In the genomic region with DNA sequence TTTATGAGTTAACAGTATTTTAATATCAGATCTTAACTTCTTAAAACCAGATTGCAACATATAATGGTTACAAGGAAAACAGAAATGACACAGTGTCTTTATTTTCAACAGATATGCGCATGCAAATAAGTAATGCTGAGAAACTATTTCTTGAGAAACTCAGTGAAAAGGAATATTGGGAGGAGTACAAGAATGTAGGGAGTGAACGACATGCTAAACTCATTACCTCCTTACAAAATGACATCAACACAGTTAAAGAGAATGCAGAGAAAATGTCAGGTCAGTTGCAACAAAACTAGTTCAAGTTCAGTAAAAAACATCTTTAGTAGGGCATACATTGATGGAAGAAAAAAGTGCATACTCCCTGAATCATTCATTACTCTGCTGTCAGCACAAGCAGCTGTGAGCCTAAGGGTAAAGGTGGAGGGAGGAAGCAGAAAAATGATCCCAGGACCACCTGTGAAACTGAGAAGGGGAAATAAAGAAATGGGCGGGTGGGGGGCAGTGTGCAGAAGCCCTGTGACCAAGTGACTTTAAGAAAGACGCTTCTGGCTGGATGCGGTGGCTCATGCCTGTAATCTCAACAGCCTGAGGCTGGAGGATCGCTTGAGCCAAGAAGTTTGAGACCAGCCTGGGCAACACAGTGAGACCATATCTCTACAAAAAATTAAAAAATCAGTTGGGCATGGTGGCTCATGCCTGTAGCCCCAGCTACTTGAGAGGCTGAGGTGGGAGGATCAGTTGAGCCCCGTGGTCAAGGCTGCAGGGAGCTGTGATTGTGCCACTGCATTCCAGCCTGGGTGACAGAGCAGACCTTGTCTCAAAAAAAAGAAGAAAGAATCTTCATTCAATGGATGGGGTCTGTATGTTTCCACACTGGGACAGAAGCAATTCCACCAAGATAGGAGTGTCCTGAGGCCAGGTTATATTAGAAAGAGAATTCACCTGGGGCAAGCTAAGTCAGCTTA, we compare ENCODE assay signal across 1 cellular context.
TF ChIP-seq lines count a peak whose summit lies in the region.

No MANE protein-coding gene starts in this region.

TF ChIP-seq in IMR-90, 13 proteins besides CTCF, POLR2A, EP300 and RAD21:
- TF ChIP-seq CHD1 (IDR thresholded peaks at IDR 0.05; ENCODE audit: low read depth, low read length): no peak
- no peak for TF ChIP-seq MXI1 (IDR thresholded peaks at IDR 0.05; ENCODE audit: borderline replicate concordance, low read depth, low read length)
- peak; percentile 40; the same call in 1 of the 2 replicates for TF ChIP-seq CEBPB (IDR thresholded peaks at IDR 0.05; ENCODE audit: low read depth, low read length)
- TF ChIP-seq, protein P1, sequence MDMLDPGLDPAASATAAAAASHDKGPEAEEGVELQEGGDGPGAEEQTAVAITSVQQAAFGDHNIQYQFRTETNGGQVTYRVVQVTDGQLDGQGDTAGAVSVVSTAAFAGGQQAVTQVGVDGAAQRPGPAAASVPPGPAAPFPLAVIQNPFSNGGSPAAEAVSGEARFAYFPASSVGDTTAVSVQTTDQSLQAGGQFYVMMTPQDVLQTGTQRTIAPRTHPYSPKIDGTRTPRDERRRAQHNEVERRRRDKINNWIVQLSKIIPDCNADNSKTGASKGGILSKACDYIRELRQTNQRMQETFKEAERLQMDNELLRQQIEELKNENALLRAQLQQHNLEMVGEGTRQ (IDR thresholded peaks at IDR 0.05; ENCODE audit: low read depth, low read length): no peak
- no peak for TF ChIP-seq MAFK (IDR thresholded peaks at IDR 0.05; ENCODE audit: low read depth, low read length)
